ENCODE assay signal across 38 cellular contexts in genomic region chr3:181985386-181985785, GRCh38.
"Had no signal": no experiment of that assay in that cellular context is flagged by ENCODE, and none has a peak within 500 bp of the region (broad histone marks: within the 10 kb centered on the region; RNA-seq: fewer than 3 reads in every experiment).

No MANE protein-coding gene starts in this region.

- H3K9me3 ChIP-seq: adrenal gland, ascending aorta, body of pancreas, breast epithelium had no signal

- H3K4me3 Mint-ChIP-seq: activated naive CD4-positive, alpha-beta T cell treated with anti-CD3 and anti-CD28 coated beads for 36 hours; activated naive CD4-positive, alpha-beta T cell treated with anti-CD3 and anti-CD28 coated beads, Interleukin-2, amount 10 ng/mL, durations not matched to agents 7 days and 5 days; activated naive CD4-positive, alpha-beta T cell treated with anti-CD3 and anti-CD28 coated beads, Interleukin-2, amount 50 U/mL, for 24 hours; activated naive CD8-positive, alpha-beta T cell; activated naive CD8-positive, alpha-beta T cell treated with anti-CD3 and anti-CD28 coated beads, Interleukin-2, amount 10 ng/mL, durations not matched to agents 7 days and 5 days; activated naive CD8-positive, alpha-beta T cell treated with anti-CD3 and anti-CD28 coated beads, Interleukin-2, amount 50 U/mL, for 24 hours; activated T-cell treated with anti-CD3 and anti-CD28 coated beads, Interleukin-2, amount 50 U/mL, for 24 hours; activated T-cell treated with anti-CD3 and anti-CD28 coated beads, Interleukin-2, amount 50 U/mL, for 4 hours; activated T-cell treated with anti-CD3 and anti-CD28 coated beads, Interleukin-2, amount 50 U/mL, for 72 hours; activated T-helper 1 cell treated with anti-CD3 and anti-CD28 coated beads, Interleukin-12 subunit alpha, Interleukin-12 subunit beta, Interleukin-2, Interleukin-4 antibody, amounts not matched to agents 30 ng/mL and 10 ng/mL and 1 ng/mL, durations not matched to agents 14 hours and 24 hours and 36 hours; activated T-helper 17 cell treated with anti-CD3 and anti-CD28 coated beads, Interleukin-2, amount 50 U/mL, for 72 hours; brain; central memory CD8-positive, alpha-beta T cell had no signal

- DNase-seq: activated effector memory CD4-positive, alpha-beta T cell treated with anti-CD3 and anti-CD28 coated beads, Interleukin-2, amount 50 U/mL, for 16 hours; activated effector memory CD4-positive, alpha-beta T cell treated with Interleukin-2 at 50 U/mL for 16 hours; activated gamma-delta T cell; activated gamma-delta T cell treated with Interleukin-2 at 50 U/mL for 16 hours; activated naive CD4-positive, alpha-beta T cell; activated naive CD4-positive, alpha-beta T cell treated with anti-CD3 and anti-CD28 coated beads for 36 hours; activated naive CD4-positive, alpha-beta T cell treated with anti-CD3 and anti-CD28 coated beads, Interleukin-2, amount 10 ng/mL, durations not matched to agents 7 days and 5 days; activated naive CD4-positive, alpha-beta T cell treated with anti-CD3 and anti-CD28 coated beads, Interleukin-2, amount 50 U/mL, for 16 hours; activated naive CD4-positive, alpha-beta T cell treated with Interleukin-2 at 50 U/mL for 16 hours; activated naive CD8-positive, alpha-beta T cell treated with anti-CD3 and anti-CD28 coated beads, Interleukin-2, amount 10 ng/mL, durations not matched to agents 7 days and 5 days; activated naive CD8-positive, alpha-beta T cell treated with anti-CD3 and anti-CD28 coated beads, Interleukin-2, amount 50 U/mL, for 24 hours; activated T-cell treated with anti-CD3 and anti-CD28 coated beads for 4 hours; activated T-cell treated with anti-CD3 and anti-CD28 coated beads, Interleukin-2, amount 50 U/mL, for 1 hour; activated T-cell treated with anti-CD3 and anti-CD28 coated beads, Interleukin-2, amount 50 U/mL, for 24 hours; activated T-cell treated with anti-CD3 and anti-CD28 coated beads, Interleukin-2, amount 50 U/mL, for 4 hours; activated T-cell treated with anti-CD3 and anti-CD28 coated beads, Interleukin-2, amount 50 U/mL, for 48 hours; activated T-cell treated with anti-CD3 and anti-CD28 coated beads, Interleukin-2, amount 50 U/mL, for 72 hours; adrenal gland; amniotic stem cell; amygdala; anterior cingulate cortex; aorta; body of pancreas; brain microvascular endothelial cell; caudate nucleus; central memory CD4-positive, alpha-beta T cell; cerebellar nuclear complex had no signal

- H3K27me3 ChIP-seq: adrenal gland, ascending aorta, body of pancreas, brain microvascular endothelial cell, breast epithelium, cardiac muscle cell had no signal

- H3K27ac Mint-ChIP-seq: activated naive CD4-positive, alpha-beta T cell treated with anti-CD3 and anti-CD28 coated beads for 36 hours; activated naive CD4-positive, alpha-beta T cell treated with anti-CD3 and anti-CD28 coated beads, Interleukin-2, amount 10 ng/mL, durations not matched to agents 7 days and 5 days; activated naive CD4-positive, alpha-beta T cell treated with anti-CD3 and anti-CD28 coated beads, Interleukin-2, amount 50 U/mL, for 24 hours; activated naive CD4-positive, alpha-beta T cell treated with anti-CD3 and anti-CD28 coated beads, Interleukin-2, amount 50 U/mL, for 72 hours; activated naive CD8-positive, alpha-beta T cell; activated naive CD8-positive, alpha-beta T cell treated with anti-CD3 and anti-CD28 coated beads, Interleukin-2, amount 10 ng/mL, durations not matched to agents 7 days and 5 days; activated naive CD8-positive, alpha-beta T cell treated with anti-CD3 and anti-CD28 coated beads, Interleukin-2, amount 50 U/mL, for 24 hours; activated T-cell treated with anti-CD3 and anti-CD28 coated beads, Interleukin-2, amount 50 U/mL, for 24 hours; activated T-cell treated with anti-CD3 and anti-CD28 coated beads, Interleukin-2, amount 50 U/mL, for 72 hours; activated T-helper 1 cell treated with anti-CD3 and anti-CD28 coated beads, Interleukin-12 subunit alpha, Interleukin-12 subunit beta, Interleukin-2, Interleukin-4 antibody, amounts not matched to agents 30 ng/mL and 10 ng/mL and 1 ng/mL, durations not matched to agents 14 hours and 24 hours and 36 hours; activated T-helper 17 cell treated with anti-CD3 and anti-CD28 coated beads, Interleukin-2, amount 50 U/mL, for 72 hours; activated T-helper 2 cell treated with anti-CD3 and anti-CD28 coated beads, Interferon-gamma antibody, Interleukin-2, Interleukin-4, amounts not matched to agents 10 μg/mL and 5 μg/mL and 100 μg/mL, durations not matched to agents 14 hours and 24 hours and 36 hours; brain had no signal

- H3K27me3 Mint-ChIP-seq: activated naive CD4-positive, alpha-beta T cell treated with anti-CD3 and anti-CD28 coated beads, Interleukin-2, amount 10 ng/mL, durations not matched to agents 7 days and 5 days; activated naive CD4-positive, alpha-beta T cell treated with anti-CD3 and anti-CD28 coated beads, Interleukin-2, amount 50 U/mL, for 24 hours; activated naive CD8-positive, alpha-beta T cell treated with anti-CD3 and anti-CD28 coated beads, Interleukin-2, amount 10 ng/mL, durations not matched to agents 7 days and 5 days; activated naive CD8-positive, alpha-beta T cell treated with anti-CD3 and anti-CD28 coated beads, Interleukin-2, amount 50 U/mL, for 24 hours; activated T-cell treated with anti-CD3 and anti-CD28 coated beads, Interleukin-2, amount 50 U/mL, for 24 hours; activated T-helper 17 cell treated with anti-CD3 and anti-CD28 coated beads, Interleukin-2, amount 50 U/mL, for 72 hours; central memory CD8-positive, alpha-beta T cell had no signal

- H3K36me3 ChIP-seq: adrenal gland, ascending aorta, brain microvascular endothelial cell, breast epithelium, cardiac muscle cell had no signal

- H3K36me3 Mint-ChIP-seq: activated naive CD4-positive, alpha-beta T cell treated with anti-CD3 and anti-CD28 coated beads, Interleukin-2, amount 10 ng/mL, durations not matched to agents 7 days and 5 days; activated naive CD4-positive, alpha-beta T cell treated with anti-CD3 and anti-CD28 coated beads, Interleukin-2, amount 50 U/mL, for 24 hours; activated naive CD4-positive, alpha-beta T cell treated with anti-CD3 and anti-CD28 coated beads, Interleukin-2, amount 50 U/mL, for 72 hours; activated naive CD8-positive, alpha-beta T cell; activated naive CD8-positive, alpha-beta T cell treated with anti-CD3 and anti-CD28 coated beads, Interleukin-2, amount 10 ng/mL, durations not matched to agents 7 days and 5 days; brain had no signal

- H3K4me1 Mint-ChIP-seq: activated naive CD4-positive, alpha-beta T cell treated with anti-CD3 and anti-CD28 coated beads, Interleukin-2, amount 10 ng/mL, durations not matched to agents 7 days and 5 days; activated naive CD4-positive, alpha-beta T cell treated with anti-CD3 and anti-CD28 coated beads, Interleukin-2, amount 50 U/mL, for 24 hours; activated naive CD8-positive, alpha-beta T cell treated with anti-CD3 and anti-CD28 coated beads, Interleukin-2, amount 10 ng/mL, durations not matched to agents 7 days and 5 days; activated naive CD8-positive, alpha-beta T cell treated with anti-CD3 and anti-CD28 coated beads, Interleukin-2, amount 50 U/mL, for 24 hours; activated T-helper 17 cell treated with anti-CD3 and anti-CD28 coated beads, Interleukin-2, amount 50 U/mL, for 72 hours; central memory CD8-positive, alpha-beta T cell had no signal

- H3K4me3 ChIP-seq: adrenal gland, ascending aorta, body of pancreas, breast epithelium, cardiac muscle cell had no signal

- H3K9me3 Mint-ChIP-seq: activated T-helper 1 cell treated with anti-CD3 and anti-CD28 coated beads, Interleukin-12 subunit alpha, Interleukin-12 subunit beta, Interleukin-2, Interleukin-4 antibody, amounts not matched to agents 30 ng/mL and 10 ng/mL and 1 ng/mL, durations not matched to agents 14 hours and 24 hours and 36 hours; activated T-helper 2 cell treated with anti-CD3 and anti-CD28 coated beads, Interferon-gamma antibody, Interleukin-2, Interleukin-4, amounts not matched to agents 10 μg/mL and 5 μg/mL and 100 μg/mL, durations not matched to agents 14 hours and 24 hours and 36 hours had no signal

- H3K4me1 ChIP-seq: adrenal gland, ascending aorta, body of pancreas, breast epithelium had no signal

- H3K27ac ChIP-seq: adrenal gland, ascending aorta, body of pancreas, brain microvascular endothelial cell, breast epithelium, cardiac muscle cell had no signal
